ENCODE assay signal across 32 cellular contexts in genomic region chr15:67855842-67856241, GRCh38. TPM values are rescaled to one million over a fixed set of nuclear protein-coding genes. Genes with fewer than 3 reads are reported as not detected.
DNase-seq lines count a peak whose midpoint lies in the region; ATAC-seq lines count a peak whose summit lies in the region.
"Had no signal": no experiment of that assay in that cellular context is flagged by ENCODE, and none has a peak within 500 bp of the region (broad histone marks: within the 10 kb centered on the region; RNA-seq: fewer than 3 reads in every experiment).

No MANE protein-coding gene starts in this region.

- H3K4me2 ChIP-seq in Karpas-422 (ENCODE audit: low read depth, low read length, poor library complexity, severe bottlenecking), result no peak overlapping the region

- peak overlapping the region; percentile 59 for H3K27ac ChIP-seq in Karpas-422 (ENCODE audit: low read length)
- H3K27ac ChIP-seq: C4-2B, colonic mucosa, right atrium auricular region, upper lobe of left lung, WERI-Rb-1 had no signal

- no peak overlapping the region for H3K9ac ChIP-seq in Karpas-422 (ENCODE audit: low read length)

- H3K4me1 ChIP-seq in Karpas-422 (ENCODE audit: low read length), result peaks cover 82% of the 10 kb centered on the region
- H3K4me1 ChIP-seq: colonic mucosa, right atrium auricular region had no signal

- H3K27me3 ChIP-seq in Karpas-422 (ENCODE audit: low read length), result no peaks in the 10 kb centered on the region
- no peaks in the 10 kb centered on the region for H3K27me3 ChIP-seq in H7 (ENCODE audit: control insufficient read depth, insufficient read depth, low read length)
- H3K27me3 ChIP-seq: colonic mucosa, MG63, right atrium auricular region, upper lobe of left lung had no signal

- H3K4me1 Mint-ChIP-seq in activated T-cell treated with anti-CD3 and anti-CD28 coated beads, Interleukin-2, amount 50 U/mL, for 24 hours (ENCODE audit: low read depth), result peaks cover 9% of the 10 kb centered on the region
- peaks cover 41% of the 10 kb centered on the region for H3K4me1 Mint-ChIP-seq in stimulated activated memory B cell treated with anti-CD40 and anti-IgM and Interleukin-4, amounts not matched to agents 10 μg/mL and 1 μg/mL and 100 μg/mL, for 72 hours

- no peak overlapping the region for H3K4me3 ChIP-seq in Karpas-422 (ENCODE audit: low read length)
- H3K4me3 ChIP-seq in H7 (ENCODE audit: insufficient read depth, low read depth, low read length), result no peak overlapping the region
- H3K4me3 ChIP-seq: colonic mucosa, MG63, right atrium auricular region, upper lobe of left lung had no signal

- no peaks in the 10 kb centered on the region for H3K79me2 ChIP-seq in Karpas-422 (ENCODE audit: low read length)

- no peak for DNase-seq in activated T-cell treated with anti-CD3 and anti-CD28 coated beads, Interleukin-2, amount 50 U/mL, for 24 hours
- DNase-seq in activated T-cell treated with anti-CD3 and anti-CD28 coated beads, Interleukin-2, amount 50 U/mL, for 1 hour, result no peak
- DNase-seq in Karpas-422 (no peak), islet precursor cell (peak; percentile 52), SKM-1 (lab: John Stamatoyannopoulos, UW; ENCODE audit: unreplicated experiment) (no peak), H7 (no peak), NCI-H69 (lab: John Stamatoyannopoulos, UW) (no peak)
- DNase-seq: ACHN; amygdala; Calu3; colonic mucosa; effector memory CD8-positive, alpha-beta T cell; IMR-90; kidney; mammary epithelial cell; MG63; NCI-H1436; NCI-H2171; NCI-H524; stimulated activated CD4-positive, alpha-beta T cell treated with anti-CD3 and anti-CD28 coated beads, Interleukin-4, amount 100 ng/mL, for 4 hours; upper lobe of left lung; WERI-Rb-1 had no signal

- no peak overlapping the region for H2AFZ ChIP-seq in Karpas-422 (ENCODE audit: low read length)

- no peaks in the 10 kb centered on the region for H3K36me3 Mint-ChIP-seq in activated T-cell treated with anti-CD3 and anti-CD28 coated beads, Interleukin-2, amount 50 U/mL, for 24 hours (ENCODE audit: low read depth)
- H3K36me3 Mint-ChIP-seq in stimulated activated memory B cell treated with anti-CD40 and anti-IgM and Interleukin-4, amounts not matched to agents 10 μg/mL and 1 μg/mL and 100 μg/mL, for 72 hours, result no peaks in the 10 kb centered on the region

- H3K9me3 Mint-ChIP-seq in activated T-cell treated with anti-CD3 and anti-CD28 coated beads, Interleukin-2, amount 50 U/mL, for 24 hours, result no peaks in the 10 kb centered on the region
- no peaks in the 10 kb centered on the region for H3K9me3 Mint-ChIP-seq in stimulated activated memory B cell treated with anti-CD40 and anti-IgM and Interleukin-4, amounts not matched to agents 10 μg/mL and 1 μg/mL and 100 μg/mL, for 72 hours
- H3K9me3 Mint-ChIP-seq: effector memory CD8-positive, alpha-beta T cell had no signal

- no peaks in the 10 kb centered on the region for H3K9me2 ChIP-seq in Karpas-422 (replicated peaks; ENCODE audit: insufficient read depth, low read length)

- no peak overlapping the region for H3K4me3 Mint-ChIP-seq in activated T-cell treated with anti-CD3 and anti-CD28 coated beads, Interleukin-2, amount 50 U/mL, for 24 hours
- no peak overlapping the region for H3K4me3 Mint-ChIP-seq in stimulated activated memory B cell treated with anti-CD40 and anti-IgM and Interleukin-4, amounts not matched to agents 10 μg/mL and 1 μg/mL and 100 μg/mL, for 72 hours
- H3K4me3 Mint-ChIP-seq: effector memory CD8-positive, alpha-beta T cell had no signal

- H3K9me3 ChIP-seq in Karpas-422 (ENCODE audit: low read length), result no peaks in the 10 kb centered on the region
- H3K9me3 ChIP-seq: colonic mucosa, MG63, right atrium auricular region, upper lobe of left lung had no signal

- peak overlapping the region; percentile 8 for H3K27ac Mint-ChIP-seq in activated T-cell treated with anti-CD3 and anti-CD28 coated beads, Interleukin-2, amount 50 U/mL, for 24 hours
- H3K27ac Mint-ChIP-seq in stimulated activated memory B cell treated with anti-CD40 and anti-IgM and Interleukin-4, amounts not matched to agents 10 μg/mL and 1 μg/mL and 100 μg/mL, for 72 hours, result peak overlapping the region; percentile 64
- H3K27ac Mint-ChIP-seq: effector memory CD8-positive, alpha-beta T cell had no signal

- ATAC-seq in stimulated activated memory B cell treated with anti-CD40 and anti-IgM and Interleukin-4, amounts not matched to agents 10 μg/mL and 1 μg/mL and 100 μg/mL, for 72 hours, result no peak
- ATAC-seq: effector memory CD8-positive, alpha-beta T cell; esophagus mucosa; SK-N-SH treated with all-trans-retinoic acid at 6 μM for 48 hours had no signal

- H3K27me3 Mint-ChIP-seq in activated T-cell treated with anti-CD3 and anti-CD28 coated beads, Interleukin-2, amount 50 U/mL, for 24 hours, result no peaks in the 10 kb centered on the region
- no peaks in the 10 kb centered on the region for H3K27me3 Mint-ChIP-seq in stimulated activated memory B cell treated with anti-CD40 and anti-IgM and Interleukin-4, amounts not matched to agents 10 μg/mL and 1 μg/mL and 100 μg/mL, for 72 hours

- H3K36me3 ChIP-seq in Karpas-422 (ENCODE audit: insufficient read depth, low read length) (no peaks in the 10 kb centered on the region), H7 (replicated peaks; ENCODE audit: control insufficient read depth, insufficient read depth, low read length) (no peaks in the 10 kb centered on the region)
- H3K36me3 ChIP-seq: colonic mucosa, MG63, right atrium auricular region, upper lobe of left lung, WERI-Rb-1 had no signal

- no peaks in the 10 kb centered on the region for H4K20me1 ChIP-seq in Karpas-422 (ENCODE audit: insufficient read depth, low read depth, low read length)

RNA-seq across cellular contexts. Expression of gene RNU6-1, which starts 16.0 kb away (rescaled TPM):
- not detected in 2 replicates for total RNA-seq in Karpas-422 (2014; rRNA removed; shearing (Covaris generic); ENCODE audit: low replicate concordance)
- total RNA-seq in H7 (2014; rRNA removed; shearing (Covaris generic)), result not detected in 2 replicates
- total RNA-seq: activated CD8-positive, alpha-beta memory T cell treated with anti-CD3 and anti-CD28 coated beads for 36 hours; bronchial epithelial cell; Calu3; colonic mucosa; Daoy; esophagus mucosa; frontal cortex; IMR-90; kidney; mammary epithelial cell; osteocyte; right atrium auricular region; upper lobe of left lung had no signal

RNA-seq across cellular contexts. Expression of gene SKOR1, which starts 30.5 kb away (rescaled TPM):
- total RNA-seq in Karpas-422 (2014; rRNA removed; shearing (Covaris generic); ENCODE audit: low replicate concordance), result 0.43 and 0.45 TPM in 2 replicates
- total RNA-seq in H7 (2014; rRNA removed; shearing (Covaris generic)), result 0.11 TPM in 1 of 2 replicates, not detected in the other
- total RNA-seq: Daoy, IMR-90 had no signal
